ENCODE assay signal across 8 cellular contexts in genomic region chr6:28981391-28981832, GRCh38. TPM values are rescaled to one million over a fixed set of nuclear protein-coding genes. Genes with fewer than 3 reads are reported as not detected.
DNase-seq lines count a peak whose midpoint lies in the region; ATAC-seq and TF ChIP-seq lines count a peak whose summit lies in the region.

No MANE protein-coding gene starts in this region.

- under 1% methylated on average over 14 of the region's 14 CpGs for WGBS in smooth muscle cell (ENCODE audit: low lambda C conversion rate)

- H2AFZ ChIP-seq in smooth muscle cell (ENCODE audit: low read depth): peak overlapping the region; percentile 57

- H3K9ac ChIP-seq in BLaER1 (peak overlapping the region; percentile 72), iPS-15b (ENCODE audit: low read depth, low read length) (no peak overlapping the region), smooth muscle cell (ENCODE audit: low read depth) (peak overlapping the region; percentile 45)

- peak; percentile 0 for TF ChIP-seq CTCF in smooth muscle cell (IDR thresholded peaks at IDR 0.05; ENCODE audit: borderline replicate concordance, insufficient read depth, poor library complexity, severe bottlenecking)

- DNase-seq in NCI-H1417 (lab: John Stamatoyannopoulos, UW): peak; percentile 53 to 93 (median 81)
- DNase-seq in T-helper 9 cell: peak; percentile 72
- DNase-seq in astrocyte of the hippocampus (ENCODE audit: low read depth, low spot score): peak; percentile 73
- DNase-seq in smooth muscle cell (lab: John Stamatoyannopoulos, UW; ENCODE audit: unreplicated experiment): no peak
- no peak for DNase-seq in HuH-7.5 (ENCODE audit: low spot score)

- H4K20me1 ChIP-seq in BLaER1 (no peaks in the 10 kb centered on the region), smooth muscle cell (ENCODE audit: low read depth) (no peaks in the 10 kb centered on the region)

- H3K4me3 ChIP-seq in BLaER1 (peak overlapping the region; percentile 75), iPS-15b (ENCODE audit: low read depth, low read length) (peak overlapping the region; percentile 93), smooth muscle cell (peak overlapping the region; percentile 96)

- peaks cover 17% of the 10 kb centered on the region for H3F3A ChIP-seq in smooth muscle cell (ENCODE audit: low read depth)

- H3K36me3 ChIP-seq in BLaER1: no peaks in the 10 kb centered on the region
- no peaks in the 10 kb centered on the region for H3K36me3 ChIP-seq in iPS-15b (ENCODE audit: control insufficient read depth, insufficient read depth, low read length)
- no peaks in the 10 kb centered on the region for H3K36me3 ChIP-seq in smooth muscle cell (ENCODE audit: low read depth)

- ATAC-seq in GM21825 (IDR thresholded peaks at IDR 0.05; ENCODE audit: unreplicated experiment): peak; percentile 29

- H3K9me3 ChIP-seq in BLaER1 (peaks cover 5% of the 10 kb centered on the region; the same call in 1 of the 2 replicates), iPS-15b (ENCODE audit: control insufficient read depth, insufficient read depth, low read length) (no peaks in the 10 kb centered on the region), smooth muscle cell (replicated peaks; ENCODE audit: low read depth) (no peaks in the 10 kb centered on the region)

- peak overlapping the region; percentile 66 for H3K27ac ChIP-seq in BLaER1
- peak overlapping the region; percentile 61 for H3K27ac ChIP-seq in smooth muscle cell (ENCODE audit: low read depth)

- peaks cover 33% of the 10 kb centered on the region for H3K4me1 ChIP-seq in BLaER1
- H3K4me1 ChIP-seq in iPS-15b (ENCODE audit: control insufficient read depth, insufficient read depth, low read length): no peaks in the 10 kb centered on the region
- H3K4me1 ChIP-seq in smooth muscle cell (ENCODE audit: low read depth): peaks cover 7% of the 10 kb centered on the region

- H3K27me3 ChIP-seq in BLaER1: peaks cover 23% of the 10 kb centered on the region
- peaks cover 11% of the 10 kb centered on the region for H3K27me3 ChIP-seq in iPS-15b (ENCODE audit: control insufficient read depth, insufficient read depth, low read length)
- H3K27me3 ChIP-seq in smooth muscle cell (ENCODE audit: low read depth): no peaks in the 10 kb centered on the region

- H3K4me2 ChIP-seq in BLaER1: peak overlapping the region; percentile 89
- peak overlapping the region; percentile 90 for H3K4me2 ChIP-seq in smooth muscle cell

- H3K79me2 ChIP-seq in smooth muscle cell (ENCODE audit: low read depth): no peaks in the 10 kb centered on the region

RNA-seq across cellular contexts. Expression of gene ZNF311, which starts 23.7 kb away (rescaled TPM):
- 0.58 and 2.6 TPM in 2 replicates for total RNA-seq in smooth muscle cell
- 0.17 and 1.0 TPM in 2 replicates for polyA plus RNA-seq in smooth muscle cell

RNA-seq across cellular contexts. Expression of gene TRIM27, which starts 57.6 kb away (rescaled TPM):
- total RNA-seq in smooth muscle cell: 61.6 and 63.8 TPM in 2 replicates
- 55.5 and 62.0 TPM in 2 replicates for polyA plus RNA-seq in smooth muscle cell

Comparison
In these comparisons a context has a peak if more than half of its experiments do, and no peak if none do; other contexts are left out.
1. DNase-seq: peak in NCI-H1417 (3 of 3), T-helper 9 cell (single experiment) and astrocyte of the hippocampus (single experiment); none in smooth muscle cell (single experiment) and HuH-7.5 (single experiment).
2. Peak in every context shown above with its lines, with median percentiles within 50 percentile points of each other: H3K4me3 ChIP-seq.